ENCODE assay signal across 18 cellular contexts in the genomic region with DNA sequence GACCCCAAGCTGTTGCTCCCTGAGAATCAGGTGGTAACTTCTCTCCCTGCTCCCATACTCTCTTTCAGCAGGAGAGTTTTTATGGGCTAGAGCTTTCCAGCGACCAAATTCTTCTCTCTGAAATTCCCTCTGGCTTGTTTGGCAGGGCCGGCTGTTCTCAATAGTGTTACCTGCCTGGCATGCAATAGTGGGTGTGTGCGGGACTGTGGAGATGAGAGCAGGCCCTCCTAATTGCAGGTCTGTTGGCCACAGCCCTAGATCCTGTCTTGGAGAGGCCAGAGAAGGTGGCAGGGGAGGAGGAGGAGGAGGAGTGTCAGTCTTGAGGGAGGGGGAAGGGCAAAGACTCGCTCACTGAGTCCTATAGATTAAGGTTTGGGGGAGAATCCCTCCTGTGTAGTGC. TPM values are rescaled to one million over a fixed set of nuclear protein-coding genes. Genes with fewer than 3 reads are reported as not detected.
A peak's percentile ranks its signal among the peaks of the same experiment; 100 is the strongest.
DNase-seq lines count a peak whose midpoint lies in the region; ATAC-seq and TF ChIP-seq lines count a peak whose summit lies in the region.
"Had no signal": no experiment of that assay in that cellular context is flagged by ENCODE, and none has a peak within 500 bp of the region (broad histone marks: within the 10 kb centered on the region; RNA-seq: fewer than 3 reads in every experiment).

No MANE protein-coding gene starts in this region.

- DNase-seq in activated naive CD4-positive, alpha-beta T cell treated with Interleukin-2 at 50 U/mL for 16 hours, result no peak
- DNase-seq in nephron progenitor cell (no peak), stomach (peak; percentile 4), NCI-H2029 treated with DMSO at 0.1 percent for 48 hours (lab: John Stamatoyannopoulos, UW) (no peak), AG08395 (ENCODE audit: low spot score) (no peak)
- DNase-seq: CD8-positive, alpha-beta memory T cell; DMS 273 treated with DMSO at 0.1 percent for 48 hours; MV-4-11; NCI-H1417 treated with DMSO at 0.1 percent for 48 hours; NCI-H2029; NCI-H510A treated with DMSO at 0.1 percent for 48 hours had no signal

- no peak overlapping the region for H3K4me3 Mint-ChIP-seq in activated naive CD4-positive, alpha-beta T cell treated with anti-CD3 and anti-CD28 coated beads, Interleukin-2, amount 50 U/mL, for 24 hours
- no peak overlapping the region for H3K4me3 Mint-ChIP-seq in dendritic cell treated with granulocyte-macrophage colony-stimulating factor and Interleukin-4, amounts not matched to agents 40 ng/mL and 50 ng/mL, for 4 days
- H3K4me3 Mint-ChIP-seq in nephron progenitor cell, result no peak overlapping the region
- H3K4me3 Mint-ChIP-seq: CD8-positive, alpha-beta memory T cell had no signal

- no peaks in the 10 kb centered on the region for H3K27me3 Mint-ChIP-seq in activated naive CD4-positive, alpha-beta T cell treated with anti-CD3 and anti-CD28 coated beads, Interleukin-2, amount 50 U/mL, for 24 hours
- H3K27me3 Mint-ChIP-seq in dendritic cell treated with granulocyte-macrophage colony-stimulating factor and Interleukin-4, amounts not matched to agents 40 ng/mL and 50 ng/mL, for 4 days, result no peaks in the 10 kb centered on the region
- H3K27me3 Mint-ChIP-seq in nephron progenitor cell (ENCODE audit: low read depth, poor library complexity), result no peaks in the 10 kb centered on the region

- H3K4me1 ChIP-seq in stomach, result peaks cover 11 to 29% (median 14%) of the 10 kb centered on the region in 4 donors

- intact Hi-C loops in dendritic cell treated with granulocyte-macrophage colony-stimulating factor and Interleukin-4, amounts not matched to agents 40 ng/mL and 50 ng/mL, for 4 days (cut with micrococcal nuclease), result loop anchor here (10.0 kb wide), 2 partner anchors 92 to 142 kb away; no protein-coding TSS in a partner anchor
- intact Hi-C loops in stomach (cut with DNase I; ENCODE audit: low total_unique reads), result loop anchor here (10.0 kb wide), 1 partner anchor 92 kb away; no protein-coding TSS in a partner anchor

- 73 to 90% (median 80%) methylated on average over 4 of the region's 4 CpGs for WGBS in stomach, 5 donors

- no peaks in the 10 kb centered on the region for H3K27me3 ChIP-seq in stomach
- H3K27me3 ChIP-seq: BLaER1 had no signal

- no peaks in the 10 kb centered on the region for H3K9me3 Mint-ChIP-seq in activated naive CD4-positive, alpha-beta T cell treated with anti-CD3 and anti-CD28 coated beads, Interleukin-2, amount 50 U/mL, for 24 hours
- no peaks in the 10 kb centered on the region for H3K9me3 Mint-ChIP-seq in dendritic cell treated with granulocyte-macrophage colony-stimulating factor and Interleukin-4, amounts not matched to agents 40 ng/mL and 50 ng/mL, for 4 days
- no peaks in the 10 kb centered on the region for H3K9me3 Mint-ChIP-seq in nephron progenitor cell
- H3K9me3 Mint-ChIP-seq: CD8-positive, alpha-beta memory T cell had no signal

- no peak for ATAC-seq in GM21528 (IDR thresholded peaks at IDR 0.05; ENCODE audit: low FRiP score, unreplicated experiment)

- peak overlapping the region; percentile 36 for H3K27ac Mint-ChIP-seq in activated naive CD4-positive, alpha-beta T cell treated with anti-CD3 and anti-CD28 coated beads, Interleukin-2, amount 50 U/mL, for 24 hours
- H3K27ac Mint-ChIP-seq in dendritic cell treated with granulocyte-macrophage colony-stimulating factor and Interleukin-4, amounts not matched to agents 40 ng/mL and 50 ng/mL, for 4 days, result peak overlapping the region; percentile 15
- peak overlapping the region; percentile 71 for H3K27ac Mint-ChIP-seq in nephron progenitor cell

- TF ChIP-seq EP300 in stomach (IDR thresholded peaks at IDR 0.05), result no peak

- H3K27ac ChIP-seq in stomach, result no peak overlapping the region
- H3K27ac ChIP-seq: BLaER1 had no signal

- H3K9me3 ChIP-seq in stomach, result no peaks in the 10 kb centered on the region
- H3K9me3 ChIP-seq: BLaER1, HAP-1 had no signal

- peaks cover 15% of the 10 kb centered on the region for H3K4me1 Mint-ChIP-seq in activated naive CD4-positive, alpha-beta T cell treated with anti-CD3 and anti-CD28 coated beads, Interleukin-2, amount 50 U/mL, for 24 hours
- H3K4me1 Mint-ChIP-seq in dendritic cell treated with granulocyte-macrophage colony-stimulating factor and Interleukin-4, amounts not matched to agents 40 ng/mL and 50 ng/mL, for 4 days (ENCODE audit: low read depth), result peaks cover 14% of the 10 kb centered on the region
- peaks cover 59% of the 10 kb centered on the region for H3K4me1 Mint-ChIP-seq in nephron progenitor cell

- TF ChIP-seq CTCF in nephron progenitor cell (IDR thresholded peaks at IDR 0.05) (no peak), stomach (IDR thresholded peaks at IDR 0.05) (no peak)

- TF ChIP-seq POLR2A in stomach (IDR thresholded peaks at IDR 0.05), result no peak

- H3K36me3 ChIP-seq in stomach, result peaks cover 16 to 56% (median 50%) of the 10 kb centered on the region in 4 donors

- H3K36me3 Mint-ChIP-seq in activated naive CD4-positive, alpha-beta T cell treated with anti-CD3 and anti-CD28 coated beads, Interleukin-2, amount 50 U/mL, for 24 hours, result peaks cover 5% of the 10 kb centered on the region
- H3K36me3 Mint-ChIP-seq in dendritic cell treated with granulocyte-macrophage colony-stimulating factor and Interleukin-4, amounts not matched to agents 40 ng/mL and 50 ng/mL, for 4 days (ENCODE audit: low read depth), result peaks cover 49% of the 10 kb centered on the region
- peaks cover 18% of the 10 kb centered on the region for H3K36me3 Mint-ChIP-seq in nephron progenitor cell (ENCODE audit: low read depth)

- no peak overlapping the region for H3K4me3 ChIP-seq in stomach
- H3K4me3 ChIP-seq: BLaER1, HAP-1 had no signal

RNA-seq across cellular contexts. Expression of gene AQP7, which starts 29.5 kb away (rescaled TPM):
- total RNA-seq in stomach, result 10 to 100 TPM in 1 of 5 donors, 1 to 10 TPM in 2, not detected in 2; 2.8 to 17.4 (median 3.9) TPM
- 1 to 10 TPM; 1.1 to 5.3 (median 1.5) TPM for polyA plus RNA-seq in stomach
- total RNA-seq: CD8-positive, alpha-beta memory T cell; Daoy; HT1080 had no signal
- polyA plus RNA-seq: CD8-positive, alpha-beta memory T cell had no signal

Comparison
In these comparisons a context has a peak if more than half of its experiments do, and no peak if none do; other contexts are left out.
1. H3K27ac Mint-ChIP-seq: peak in every context shown above with its lines; median percentile 71 in nephron progenitor cell; 36 in activated naive CD4-positive, alpha-beta T cell treated with anti-CD3 and anti-CD28 coated beads, Interleukin-2, amount 50 U/mL, for 24 hours; 15 in dendritic cell treated with granulocyte-macrophage colony-stimulating factor and Interleukin-4, amounts not matched to agents 40 ng/mL and 50 ng/mL, for 4 days.